ENCODE assay signal across 8 cellular contexts in genomic region chr16:89442990-89443726, GRCh38. TPM values are rescaled to one million over a fixed set of nuclear protein-coding genes. Genes with fewer than 3 reads are reported as not detected.
DNase-seq lines count a peak whose midpoint lies in the region; ATAC-seq and TF ChIP-seq lines count a peak whose summit lies in the region.

No MANE protein-coding gene starts in this region.

- no peaks in the 10 kb centered on the region for H3K9me3 Mint-ChIP-seq in T-helper 2 cell treated with Interferon-gamma antibody and Interleukin-4, amounts not matched to agents 5 μg/mL and 100 μg/mL, for 36 hours

- H3K27me3 ChIP-seq in RWPE2 (ENCODE audit: insufficient read depth, poor library complexity, severe bottlenecking) (no peaks in the 10 kb centered on the region), esophagus (ENCODE audit: control insufficient read depth in 1 of 2, insufficient read depth in 2 of 2, low read length in 2 of 2) (no peaks in the 10 kb centered on the region), neutrophil (no peaks in the 10 kb centered on the region)

- no peak for DNase-seq in T-helper 2 cell treated with Interferon-gamma antibody and Interleukin-4, amounts not matched to agents 5 μg/mL and 100 μg/mL, for 36 hours (ENCODE audit: low spot score)
- DNase-seq in T-helper 2 cell (no peak), RWPE2 (ENCODE audit: low spot score) (peak; percentile 95)
- DNase-seq in central memory CD4-positive, alpha-beta T cell = no peak

- H3K4me1 ChIP-seq in RWPE2 (ENCODE audit: insufficient read depth, poor library complexity, severe bottlenecking) (peaks cover 58% of the 10 kb centered on the region), esophagus (ENCODE audit: control insufficient read depth in 2 of 2, insufficient read depth in 2 of 2, low read length in 1 of 2) (peaks cover 12 to 38% of the 10 kb centered on the region in 2 donors), neutrophil (ENCODE audit: control insufficient read depth in 1 of 2, insufficient read depth in 1 of 2, low read depth in 1 of 2, low read length in 1 of 2) (peaks cover 85 to 91% of the 10 kb centered on the region in 2 experiments)

- ATAC-seq in RWPE2 (ENCODE audit: low read depth) (peak; percentile 78), GM18909 (IDR thresholded peaks at IDR 0.05; ENCODE audit: poor library complexity, unreplicated experiment) (no peak), GM21526 (IDR thresholded peaks at IDR 0.05; ENCODE audit: low FRiP score, unreplicated experiment) (no peak)

- H3K27ac ChIP-seq in RWPE2 (ENCODE audit: poor library complexity, severe bottlenecking) = peak overlapping the region; percentile 89
- peak overlapping the region; percentile 93 to 97 for H3K27ac ChIP-seq in esophagus (ENCODE audit: low read depth in 2 of 2, low read length in 1 of 2)
- peak overlapping the region; percentile 59 for H3K27ac ChIP-seq in neutrophil

- no peaks in the 10 kb centered on the region for H3K27me3 Mint-ChIP-seq in T-helper 2 cell treated with Interferon-gamma antibody and Interleukin-4, amounts not matched to agents 5 μg/mL and 100 μg/mL, for 36 hours (ENCODE audit: low read depth)

- 27 to 35% methylated on average over 13 of the region's 13 CpGs for WGBS in esophagus, 2 donors

- H3K36me3 ChIP-seq in RWPE2 (ENCODE audit: low read depth) (peaks cover 20% of the 10 kb centered on the region), esophagus (ENCODE audit: control insufficient read depth in 2 of 2, insufficient read depth in 2 of 2, low read length in 1 of 2) (no peaks in the 10 kb centered on the region), neutrophil (no peaks in the 10 kb centered on the region)

- H3K4me3 Mint-ChIP-seq in T-helper 2 cell treated with Interferon-gamma antibody and Interleukin-4, amounts not matched to agents 5 μg/mL and 100 μg/mL, for 36 hours = peak overlapping the region; percentile 41

- H3K36me3 Mint-ChIP-seq in T-helper 2 cell treated with Interferon-gamma antibody and Interleukin-4, amounts not matched to agents 5 μg/mL and 100 μg/mL, for 36 hours (ENCODE audit: low read depth) = peaks cover 6% of the 10 kb centered on the region

- peak overlapping the region; percentile 71 for H3K27ac Mint-ChIP-seq in T-helper 2 cell treated with Interferon-gamma antibody and Interleukin-4, amounts not matched to agents 5 μg/mL and 100 μg/mL, for 36 hours

- H3K4me3 ChIP-seq in RWPE2 (ENCODE audit: severe bottlenecking) (no peak overlapping the region), esophagus (ENCODE audit: low read depth in 1 of 2, low read length in 2 of 2) (no peak overlapping the region), neutrophil (ENCODE audit: low read depth in 1 of 2, low read length in 1 of 2) (no peak overlapping the region)

- no peaks in the 10 kb centered on the region for H3K9me3 ChIP-seq in RWPE2 (ENCODE audit: severe bottlenecking)
- no peaks in the 10 kb centered on the region for H3K9me3 ChIP-seq in esophagus (ENCODE audit: control insufficient read depth in 2 of 2, insufficient read depth in 1 of 2, low read depth in 1 of 2, low read length in 1 of 2)
- H3K9me3 ChIP-seq in neutrophil = no peaks in the 10 kb centered on the region

- TF ChIP-seq CTCF in RWPE2 (IDR thresholded peaks at IDR 0.05; ENCODE audit: poor library complexity, severe bottlenecking) = peak; percentile 21
- TF ChIP-seq CTCF in neutrophil (IDR thresholded peaks at IDR 0.05) = no peak

- peaks cover 84% of the 10 kb centered on the region for H3K4me1 Mint-ChIP-seq in T-helper 2 cell treated with Interferon-gamma antibody and Interleukin-4, amounts not matched to agents 5 μg/mL and 100 μg/mL, for 36 hours (ENCODE audit: low read depth)

RNA-seq across cellular contexts. Expression of gene ANKRD11, which starts 47.2 kb away (rescaled TPM):
- polyA plus RNA-seq in esophagus = 10 to 100 TPM; 37.1 to 73.5 TPM
